Comparison of ENCODE assay signal across 29 cellular contexts in genomic region chr12:30573145-30573544, GRCh38.
"Had no signal": no experiment of that assay in that cellular context is flagged by ENCODE, and none has a peak within 500 bp of the region (broad histone marks: within the 10 kb centered on the region; RNA-seq: fewer than 3 reads in every experiment).

No MANE protein-coding gene starts in this region.

- H3K36me3 ChIP-seq: heart left ventricle, lower lobe of right lung, neural progenitor cell, neutrophil, ovary, right atrium auricular region, sigmoid colon, spleen, stomach, suprapubic skin, thoracic aorta, tibial artery, upper lobe of right lung had no signal

- H2AFZ ChIP-seq: neural progenitor cell had no signal

- H3K27ac ChIP-seq: heart left ventricle, lower lobe of right lung, neural progenitor cell, neutrophil, ovary, right atrium auricular region, sigmoid colon, spleen, stomach, suprapubic skin, thoracic aorta, tibial artery, upper lobe of right lung had no signal

- H3K4me1 ChIP-seq: lower lobe of right lung, neural progenitor cell, right atrium auricular region, sigmoid colon, spleen, stomach, suprapubic skin, tibial artery, upper lobe of right lung had no signal

- H3K4me2 ChIP-seq: neural progenitor cell had no signal

- H3K9me3 ChIP-seq: heart left ventricle, lower lobe of right lung, neutrophil, ovary, right atrium auricular region, sigmoid colon, spleen, stomach, suprapubic skin, thoracic aorta, tibial artery, upper lobe of right lung had no signal

- DNase-seq: heart left ventricle; hypothalamus; immature natural killer cell; kidney; left colon; left ventricle myocardium superior; lower lobe of right lung; mammary epithelial cell; mesendoderm; naive B cell; natural killer cell; nephron progenitor cell; occipital lobe; ovary; sigmoid colon; small intestine; spleen; stimulated activated CD4-positive, alpha-beta T cell treated with anti-CD3 and anti-CD28 coated beads, Interleukin-4, amount 100 ng/mL, for 24 hours; stimulated activated naive CD8-positive, alpha-beta T cell treated with anti-CD3 and anti-CD28 coated beads, Interleukin-15, Interleukin-2, amounts not matched to agents 100 U/mL and 50 U/mL, for 24 hours; stomach; tibial artery; trophoblast cell; upper lobe of right lung had no signal

- ATAC-seq: heart left ventricle; left colon; left ventricle myocardium superior; lower lobe of right lung; natural killer cell; stimulated activated effector memory CD8-positive, alpha-beta T cell treated with anti-CD3 and anti-CD28 coated beads, Interleukin-12 subunit alpha, Interleukin-12 subunit beta, amount 100 ng/mL, for 72 hours; stimulated activated naive CD8-positive, alpha-beta T cell treated with anti-CD3 and anti-CD28 coated beads, Interleukin-15, Interleukin-2, amounts not matched to agents 100 U/mL and 50 U/mL, for 24 hours; upper lobe of right lung had no signal

- H3K9ac ChIP-seq: neural progenitor cell had no signal

- H3K4me3 ChIP-seq: heart left ventricle, lower lobe of right lung, neural progenitor cell, ovary, right atrium auricular region, sigmoid colon, spleen, stomach, suprapubic skin, thoracic aorta, tibial artery, upper lobe of right lung had no signal

- H3K27me3 ChIP-seq: heart left ventricle, neural progenitor cell, neutrophil, ovary, right atrium auricular region, sigmoid colon, spleen, stomach, suprapubic skin, tibial artery, upper lobe of right lung had no signal
